Comparison of ENCODE assay signal across 25 cellular contexts in the genomic region with DNA sequence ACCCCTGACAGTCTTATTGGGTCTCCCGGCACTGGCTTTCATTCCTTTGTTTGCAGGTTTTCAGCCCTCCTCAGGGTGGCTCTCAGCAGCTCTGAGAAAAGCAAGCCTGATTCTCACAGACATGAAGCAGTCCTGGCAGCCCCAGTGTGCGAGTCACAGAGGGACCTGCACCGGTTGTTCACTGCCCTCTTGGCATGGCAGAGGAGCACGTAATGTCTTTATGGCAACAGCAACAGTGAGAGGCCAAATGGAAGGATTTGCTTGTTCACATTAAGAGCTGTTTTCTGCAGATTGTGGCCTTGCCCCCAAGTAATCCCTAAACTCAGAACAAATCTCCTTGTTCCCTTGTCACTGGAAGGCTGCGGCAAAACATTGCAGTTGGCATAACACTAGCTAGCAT. TPM values are rescaled to one million over a fixed set of nuclear protein-coding genes. Genes with fewer than 3 reads are reported as not detected.
DNase-seq lines count a peak whose midpoint lies in the region; ATAC-seq, FAIRE-seq and TF ChIP-seq lines count a peak whose summit lies in the region.
"Had no signal": no experiment of that assay in that cellular context is flagged by ENCODE, and none has a peak within 500 bp of the region (broad histone marks: within the 10 kb centered on the region; RNA-seq: fewer than 3 reads in every experiment).

No MANE protein-coding gene starts in this region.

- no peaks in the 10 kb centered on the region for H4K20me1 ChIP-seq in astrocyte (ENCODE audit: insufficient read depth, low read length)

- H3K36me3 ChIP-seq in astrocyte (ENCODE audit: insufficient read depth, low read length) (no peaks in the 10 kb centered on the region), heart right ventricle (no peaks in the 10 kb centered on the region), rectal smooth muscle tissue (ENCODE audit: control insufficient read depth, insufficient read depth, low read length) (no peaks in the 10 kb centered on the region), Caco-2 (ENCODE audit: control insufficient read depth, insufficient read depth, low read length) (no peaks in the 10 kb centered on the region)

- peaks cover 2% of the 10 kb centered on the region for H3K36me3 Mint-ChIP-seq in astrocyte (ENCODE audit: low read depth, unreplicated experiment)
- H3K36me3 Mint-ChIP-seq in T-helper 17 cell (ENCODE audit: low read depth), result peaks cover 6% of the 10 kb centered on the region
- no peaks in the 10 kb centered on the region for H3K36me3 Mint-ChIP-seq in Caco-2 (ENCODE audit: insufficient read depth, unreplicated experiment)
- H3K36me3 Mint-ChIP-seq: CD8-positive, alpha-beta memory T cell had no signal

- intact Hi-C loops in heart right ventricle (cut with DNase I), result loop anchor here in 1 of 10 donors (5.0 kb wide), 1 partner anchor 35 kb away; no protein-coding TSS in a partner anchor
- intact Hi-C loops in Caco-2 (cut with micrococcal nuclease; ENCODE audit: unreplicated experiment), result no loop called here

- BruUV-seq in Caco-2 (replicated peaks; lab: Mats Ljungman, UMichigan), result no TSS peak

- no peak for TF ChIP-seq POLR2A in GM12891 (IDR thresholded peaks at IDR 0.05; ENCODE audit: low read depth, low read length)

- no peak for DNase-seq in GM12891 (ENCODE audit: insufficient read length, low spot score)
- DNase-seq in astrocyte (ENCODE audit: low read depth), result no peak
- no peak for DNase-seq in heart right ventricle
- no peak for DNase-seq in T-helper 17 cell
- DNase-seq in Caco-2, result no peak
- no peak for DNase-seq in GM10248 (ENCODE audit: extremely low spot score)
- DNase-seq: activated CD4-positive, alpha-beta T cell treated with anti-CD3 and anti-CD28 coated beads for 48 hours; activated CD8-positive, alpha-beta memory T cell treated with anti-CD3 and anti-CD28 coated beads, Interleukin-2, amount 50 U/mL, for 48 hours; CD8-positive, alpha-beta memory T cell; cortex of kidney; erythroblast; NCI-H146; NCI-H510A treated with DMSO at 0.1 percent for 48 hours; nephron progenitor cell; OCI-M1; stimulated activated CD4-positive, alpha-beta T cell treated with anti-CD3 and anti-CD28 coated beads, Interleukin-15, amount 100 ng/mL, for 24 hours; T-helper 9 cell had no signal

- H3K9me3 ChIP-seq in astrocyte (ENCODE audit: insufficient read depth, low read depth, low read length), result no peaks in the 10 kb centered on the region
- no peaks in the 10 kb centered on the region for H3K9me3 ChIP-seq in heart right ventricle
- no peaks in the 10 kb centered on the region for H3K9me3 ChIP-seq in T-helper 17 cell (ENCODE audit: control insufficient read depth, low read length, poor library complexity, severe bottlenecking)
- H3K9me3 ChIP-seq in Caco-2, result no peaks in the 10 kb centered on the region

- ATAC-seq in heart right ventricle (peak in 5 of 8 donors; percentile 36 to 71 (median 65)), T-helper 17 cell (no peak), HG03045 (IDR thresholded peaks at IDR 0.05; ENCODE audit: unreplicated experiment) (no peak)

- TF ChIP-seq CTCF in astrocyte (IDR thresholded peaks at IDR 0.05; ENCODE audit: insufficient read depth, low read depth, low read length), result no peak
- no peak for TF ChIP-seq CTCF in heart right ventricle (IDR thresholded peaks at IDR 0.05)
- no peak for TF ChIP-seq CTCF in Caco-2 (IDR thresholded peaks at IDR 0.05; ENCODE audit: insufficient read depth in 1 of 2, low read depth in 1 of 2, low read length in 1 of 2, severe bottlenecking in 1 of 2, unreplicated experiment in 1 of 2)
- TF ChIP-seq CTCF in GM10248 (IDR thresholded peaks at IDR 0.05; ENCODE audit: control extremely low read depth, extremely low read depth, low read depth, missing control alignments), result no peak

- H3K27me3 ChIP-seq in astrocyte (ENCODE audit: insufficient read depth, low read length) (peaks cover 50% of the 10 kb centered on the region), heart right ventricle (peaks cover 0 to 39% (median 16%) of the 10 kb centered on the region in 7 donors), rectal smooth muscle tissue (ENCODE audit: control insufficient read depth, insufficient read depth, low read length) (peaks cover 2% of the 10 kb centered on the region), Caco-2 (replicated peaks; ENCODE audit: control insufficient read depth, insufficient read depth, low read length) (peaks cover 5% of the 10 kb centered on the region)

- H3K4me3 Mint-ChIP-seq in astrocyte (ENCODE audit: unreplicated experiment), result no peak overlapping the region
- no peak overlapping the region for H3K4me3 Mint-ChIP-seq in T-helper 17 cell
- H3K4me3 Mint-ChIP-seq in Caco-2 (ENCODE audit: unreplicated experiment), result no peak overlapping the region
- H3K4me3 Mint-ChIP-seq: CD8-positive, alpha-beta memory T cell; memory B cell; nephron progenitor cell; stimulated activated naive CD8-positive, alpha-beta T cell treated with anti-CD3 and anti-CD28 coated beads, Interleukin-15, Interleukin-2, amounts not matched to agents 100 ng/mL and 50 ng/mL, for 24 hours had no signal

- no peak overlapping the region for H3K4me2 ChIP-seq in astrocyte (ENCODE audit: low read length)

- H3K4me1 Mint-ChIP-seq in astrocyte (ENCODE audit: low read depth, unreplicated experiment) (no peaks in the 10 kb centered on the region), T-helper 17 cell (peaks cover 4% of the 10 kb centered on the region), Caco-2 (ENCODE audit: low read depth, unreplicated experiment) (no peaks in the 10 kb centered on the region)
- H3K4me1 Mint-ChIP-seq: CD8-positive, alpha-beta memory T cell had no signal

- H3K27ac Mint-ChIP-seq in astrocyte (ENCODE audit: unreplicated experiment) (peak overlapping the region; percentile 69), T-helper 17 cell (no peak overlapping the region), Caco-2 (ENCODE audit: unreplicated experiment) (no peak overlapping the region)
- H3K27ac Mint-ChIP-seq: CD8-positive, alpha-beta memory T cell; memory B cell; nephron progenitor cell; stimulated activated naive CD8-positive, alpha-beta T cell treated with anti-CD3 and anti-CD28 coated beads, Interleukin-15, Interleukin-2, amounts not matched to agents 100 ng/mL and 50 ng/mL, for 24 hours had no signal

- no peak overlapping the region for H2AFZ ChIP-seq in astrocyte (ENCODE audit: low read depth, low read length)

- H3K9me3 Mint-ChIP-seq in astrocyte (ENCODE audit: unreplicated experiment), result no peaks in the 10 kb centered on the region
- no peaks in the 10 kb centered on the region for H3K9me3 Mint-ChIP-seq in Caco-2 (ENCODE audit: unreplicated experiment)
- H3K9me3 Mint-ChIP-seq: CD8-positive, alpha-beta memory T cell; stimulated activated naive CD8-positive, alpha-beta T cell treated with anti-CD3 and anti-CD28 coated beads, Interleukin-15, Interleukin-2, amounts not matched to agents 100 ng/mL and 50 ng/mL, for 24 hours had no signal

- peaks cover 76% of the 10 kb centered on the region for H3K27me3 Mint-ChIP-seq in astrocyte (ENCODE audit: low read depth, unreplicated experiment)
- peaks cover 48% of the 10 kb centered on the region for H3K27me3 Mint-ChIP-seq in T-helper 17 cell
- peaks cover 39% of the 10 kb centered on the region for H3K27me3 Mint-ChIP-seq in Caco-2 (ENCODE audit: insufficient read depth, unreplicated experiment)

- FAIRE-seq in GM12891 (lab: Jason Lieb, UNC) (peak; percentile 72), astrocyte (lab: Jason Lieb, UNC) (no peak)
- FAIRE-seq: HTR-8/SVneo had no signal

- POLR2A ChIA-PET in Caco-2 (lab: Charles Lee) (no interaction called here), GM10248 (lab: Yijun Ruan, JAX) (no interaction called here)

- no peak overlapping the region for H3K27ac ChIP-seq in astrocyte (ENCODE audit: low read depth, low read length)
- peak overlapping the region in 7 of 10 donors; percentile 4 to 80 (median 41) for H3K27ac ChIP-seq in heart right ventricle
- H3K27ac ChIP-seq in rectal smooth muscle tissue (ENCODE audit: low read depth, low read length), result peak overlapping the region; percentile 76

- H3K4me1 ChIP-seq in astrocyte (ENCODE audit: insufficient read depth, low read length) (no peaks in the 10 kb centered on the region), heart right ventricle (peaks cover 11 to 59% (median 28%) of the 10 kb centered on the region in 9 donors), rectal smooth muscle tissue (ENCODE audit: control insufficient read depth, insufficient read depth, low read length) (peaks cover 15% of the 10 kb centered on the region), Caco-2 (no peaks in the 10 kb centered on the region)

- H3K4me3 ChIP-seq in astrocyte (ENCODE audit: insufficient read depth, low read depth, low read length), result no peak overlapping the region
- H3K4me3 ChIP-seq in heart right ventricle, result peak overlapping the region in 7 of 10 donors; percentile 13 to 59 (median 54)
- peak overlapping the region; percentile 26 for H3K4me3 ChIP-seq in rectal smooth muscle tissue (ENCODE audit: low read length)
- no peak overlapping the region for H3K4me3 ChIP-seq in Caco-2 (ENCODE audit: low read depth, low read length)

- CTCF ChIA-PET in Caco-2 (lab: Charles Lee), result interaction anchor here (0.6 to 1.0 kb wide), 2 partner anchors 189 to 198 kb away, joined by 3 to 6 read pairs; no protein-coding TSS in a partner anchor
- CTCF ChIA-PET in GM10248 (lab: Yijun Ruan, JAX), result interaction anchor here (0.8 to 1.3 kb wide), 2 partner anchors 24 to 190 kb away, joined by 3 to 5 read pairs; no protein-coding TSS in a partner anchor

- H3K79me2 ChIP-seq in astrocyte (ENCODE audit: insufficient read depth, low read length), result no peaks in the 10 kb centered on the region

- WGBS in heart right ventricle, 2 donors, result 11 to 25% methylated on average over 5 of the region's 5 CpGs

- no peak overlapping the region for H3K9ac ChIP-seq in astrocyte (ENCODE audit: low read length)
- H3K9ac ChIP-seq in rectal smooth muscle tissue (ENCODE audit: low read length), result peak overlapping the region; percentile 11

TF ChIP-seq in GM12891, 5 proteins besides CTCF, POLR2A, EP300 and RAD21:
- no peak for TF ChIP-seq PAX5 (IDR thresholded peaks at IDR 0.05; ENCODE audit: insufficient read depth, low read length, severe bottlenecking)
- TF ChIP-seq TAF1 (IDR thresholded peaks at IDR 0.05; ENCODE audit: low read depth, low read length), result no peak
- no peak for TF ChIP-seq SPI1 (IDR thresholded peaks at IDR 0.05; ENCODE audit: low read depth, low read length)
- no peak for TF ChIP-seq POU2F2 (IDR thresholded peaks at IDR 0.05; ENCODE audit: low read depth, low read length)
- no peak for TF ChIP-seq POLR2AphosphoS5 (IDR thresholded peaks at IDR 0.05; ENCODE audit: low read depth, low read length)

RNA-seq across cellular contexts. Expression of a gene that starts 3.4 kb away (rescaled TPM):
- polyA plus RNA-seq in GM12891 (2012; ENCODE audit: low read depth, missing spikeins), result 0.08 TPM
- total RNA-seq in astrocyte, result 0.10 TPM in 1 of 2 replicates, not detected in the other
- 1 to 10 TPM; 1.5 to 5.8 (median 3.4) TPM for total RNA-seq in heart right ventricle
- polyA plus RNA-seq in heart right ventricle, result 1 to 10 TPM; 1.4 to 2.3 TPM
- not detected for total RNA-seq in T-helper 17 cell
- not detected in 2 replicates for total RNA-seq in Caco-2 (2022)
- total RNA-seq: CD8-positive, alpha-beta memory T cell; glomerular endothelial cell; pulmonary artery endothelial cell had no signal
- polyA plus RNA-seq: AG04450; CD8-positive, alpha-beta memory T cell had no signal

Comparison
In these comparisons a context has a peak if more than half of its experiments do, and no peak if none do; other contexts are left out.
1. H3K4me3 ChIP-seq: peak in heart right ventricle (7 of 10) and rectal smooth muscle tissue (single experiment); none in astrocyte (single experiment) and Caco-2 (single experiment).
2. ATAC-seq: peak in heart right ventricle (5 of 8); none in T-helper 17 cell (single experiment) and HG03045 (single experiment).